8 cellular contexts compared by ENCODE assay signal in genomic region chr4:184355111-184355604, GRCh38.
DNase-seq lines count a peak whose midpoint lies in the region; ATAC-seq and TF ChIP-seq lines count a peak whose summit lies in the region.

No MANE protein-coding gene starts in this region.

- ATAC-seq in GM21576 (IDR thresholded peaks at IDR 0.05; ENCODE audit: unreplicated experiment) (peak; percentile 31), aorta (ENCODE audit: low FRiP score) (peak; percentile 83), GM19328 (IDR thresholded peaks at IDR 0.05; ENCODE audit: unreplicated experiment) (no peak)

- no peaks in the 10 kb centered on the region for H3K36me3 ChIP-seq in CD8-positive, alpha-beta memory T cell (ENCODE audit: insufficient read depth, low read length)
- H3K36me3 ChIP-seq in aorta (ENCODE audit: control insufficient read depth in 1 of 2, insufficient read depth in 2 of 2, low read length in 1 of 2): no peaks in the 10 kb centered on the region

- no peaks in the 10 kb centered on the region for H3K27me3 ChIP-seq in CD8-positive, alpha-beta memory T cell (ENCODE audit: insufficient read depth, low read length, poor library complexity, severe bottlenecking)
- H3K27me3 ChIP-seq in aorta (ENCODE audit: control insufficient read depth in 1 of 2, insufficient read depth in 2 of 2, low read length in 1 of 2): no peaks in the 10 kb centered on the region

- POLR2A ChIA-PET in CD8-positive, alpha-beta memory T cell (lab: Charles Lee): interaction anchor here (0.7 kb wide), 1 partner anchor 27 kb away, joined by 4 read pairs; no protein-coding TSS in a partner anchor

- no peak overlapping the region for H3K4me3 Mint-ChIP-seq in CD8-positive, alpha-beta memory T cell

- no peaks in the 10 kb centered on the region for H3K27me3 Mint-ChIP-seq in CD8-positive, alpha-beta memory T cell

- H3K4me1 ChIP-seq in CD8-positive, alpha-beta memory T cell (ENCODE audit: insufficient read depth, low read length): peaks cover 10% of the 10 kb centered on the region
- no peaks in the 10 kb centered on the region for H3K4me1 ChIP-seq in aorta (ENCODE audit: control insufficient read depth in 1 of 2, insufficient read depth in 2 of 2, low read length in 2 of 2)

- peak in 2 of 5 donors; percentile 14 to 21 for DNase-seq in CD8-positive, alpha-beta memory T cell
- peak; percentile 95 for DNase-seq in OCI-M1 (lab: John Stamatoyannopoulos, UW)
- no peak for DNase-seq in coronary artery (ENCODE audit: low spot score)
- DNase-seq in lung microvascular endothelial cell (ENCODE audit: low read depth in 2 of 2): peak; percentile 99 to 100
- no peak for DNase-seq in aorta
- DNase-seq in NCI-H1417 treated with DMSO at 0.1 percent for 48 hours (lab: John Stamatoyannopoulos, UW): no peak

- WGBS in aorta, 2 donors: 28 to 29% methylated on average over 2 of the region's 2 CpGs

- H3K27ac Mint-ChIP-seq in CD8-positive, alpha-beta memory T cell: peak overlapping the region in 6 of 8 donors; percentile 27 to 63 (median 44)

- peaks cover 0 to 4% (median 0%) of the 10 kb centered on the region in 5 donors for H3K9me3 Mint-ChIP-seq in CD8-positive, alpha-beta memory T cell

- no peak overlapping the region for H3K4me3 ChIP-seq in CD8-positive, alpha-beta memory T cell (ENCODE audit: low read length)
- H3K4me3 ChIP-seq in coronary artery (no peak overlapping the region), aorta (ENCODE audit: low read length in 2 of 2) (no peak overlapping the region)

- H3K27ac ChIP-seq in CD8-positive, alpha-beta memory T cell (ENCODE audit: low read depth, low read length): peak overlapping the region; percentile 31
- peak overlapping the region; percentile 50 to 84 for H3K27ac ChIP-seq in coronary artery
- H3K27ac ChIP-seq in aorta (ENCODE audit: low read depth in 1 of 2, low read length in 2 of 2): peak overlapping the region in 1 of 2 donors; percentile 32

- CTCF ChIA-PET in CD8-positive, alpha-beta memory T cell (lab: Charles Lee): interaction anchor here (1.2 kb wide), 1 partner anchor 86 kb away, joined by 4 read pairs; no protein-coding TSS in a partner anchor

- intact Hi-C loops in aorta (cut with DNase I): no loop called here

- TF ChIP-seq CTCF in coronary artery (IDR thresholded peaks at IDR 0.05): no peak

- peaks cover 9 to 16% (median 12%) of the 10 kb centered on the region in 3 donors for H3K4me1 Mint-ChIP-seq in CD8-positive, alpha-beta memory T cell

- no peaks in the 10 kb centered on the region for H3K9me3 ChIP-seq in CD8-positive, alpha-beta memory T cell (ENCODE audit: low read length)
- H3K9me3 ChIP-seq in aorta (ENCODE audit: control insufficient read depth, low read length): no peaks in the 10 kb centered on the region

- H3K36me3 Mint-ChIP-seq in CD8-positive, alpha-beta memory T cell: peaks cover 0 to 4% (median 0%) of the 10 kb centered on the region in 3 donors

Comparison
In these comparisons a context has a peak if more than half of its experiments do, and no peak if none do; other contexts are left out.
1. DNase-seq: peak in OCI-M1 (single experiment) and lung microvascular endothelial cell (2 of 2); none in coronary artery (single experiment), aorta (0 of 2) and NCI-H1417 treated with DMSO at 0.1 percent for 48 hours (single experiment).